ENCODE assay signal across 17 cellular contexts in genomic region chr2:35116151-35116550, GRCh38.
DNase-seq lines count a peak whose midpoint lies in the region; TF ChIP-seq lines count a peak whose summit lies in the region.
"Had no signal": no experiment of that assay in that cellular context is flagged by ENCODE, and none has a peak within 500 bp of the region (broad histone marks: within the 10 kb centered on the region; RNA-seq: fewer than 3 reads in every experiment).

No MANE protein-coding gene starts in this region.

- H3K23ac ChIP-seq in neuronal stem cell (ENCODE audit: low read depth, low read length, poor library complexity): no peak overlapping the region

- H3K27ac Mint-ChIP-seq in Caco-2 (ENCODE audit: unreplicated experiment): no peak overlapping the region
- H3K27ac Mint-ChIP-seq: CD4-positive, alpha-beta T cell had no signal

- TF ChIP-seq CTCF in Caco-2 (IDR thresholded peaks at IDR 0.05; ENCODE audit: insufficient read depth in 1 of 2, low read depth in 1 of 2, low read length in 1 of 2, severe bottlenecking in 1 of 2, unreplicated experiment in 1 of 2): no peak

- H3K4me1 ChIP-seq in esophagus (ENCODE audit: control insufficient read depth in 2 of 2, insufficient read depth in 2 of 2, low read length in 1 of 2) (peaks cover 0 to 8% of the 10 kb centered on the region in 2 donors), neuronal stem cell (ENCODE audit: control insufficient read depth in 2 of 2, insufficient read depth in 1 of 2, low read depth in 1 of 2, low read length in 2 of 2) (no peaks in the 10 kb centered on the region), Caco-2 (no peaks in the 10 kb centered on the region)
- H3K4me1 ChIP-seq: A549, HAP-1 had no signal

- intact Hi-C loops in Caco-2 (cut with micrococcal nuclease; ENCODE audit: unreplicated experiment): loop anchor here (10.0 kb wide), 1 partner anchor 1441 kb away; no protein-coding TSS in a partner anchor

- H3K27ac ChIP-seq in esophagus (ENCODE audit: low read depth in 2 of 2, low read length in 1 of 2) (peak overlapping the region; percentile 65 to 84), neuronal stem cell (replicated peaks; ENCODE audit: low read length) (no peak overlapping the region)
- H3K27ac ChIP-seq: 22Rv1, A549, C4-2B, GM23248 had no signal

- H4K8ac ChIP-seq in neuronal stem cell (ENCODE audit: low read depth, low read length): no peak overlapping the region

- no peaks in the 10 kb centered on the region for H3K79me1 ChIP-seq in neuronal stem cell (ENCODE audit: low read depth, low read length)

- H2BK12ac ChIP-seq in neuronal stem cell (ENCODE audit: low read length): no peak overlapping the region

- peak; percentile 12 for DNase-seq in NCI-H2029 (lab: John Stamatoyannopoulos, UW)
- no peak for DNase-seq in NCI-H2029 treated with DMSO at 0.1 percent for 48 hours (lab: John Stamatoyannopoulos, UW)
- peak; percentile 15 for DNase-seq in RPMI8226
- no peak for DNase-seq in superior temporal gyrus (ENCODE audit: extremely low spot score)
- DNase-seq in neuronal stem cell (ENCODE audit: low spot score): no peak
- no peak for DNase-seq in Caco-2
- DNase-seq: AML-193; CD4-positive, alpha-beta T cell; DMS153; DND-41; EL; GM23248 had no signal

- CTCF ChIA-PET in Caco-2 (lab: Charles Lee): no interaction called here

- no peak overlapping the region for H3K4me3 Mint-ChIP-seq in Caco-2 (ENCODE audit: unreplicated experiment)
- H3K4me3 Mint-ChIP-seq: CD4-positive, alpha-beta T cell had no signal

- H3K9ac ChIP-seq in neuronal stem cell (ENCODE audit: low read depth, low read length, poor library complexity): no peak overlapping the region
- H3K9ac ChIP-seq: GM23248 had no signal

- H3K36me3 ChIP-seq in esophagus (ENCODE audit: control insufficient read depth in 2 of 2, insufficient read depth in 2 of 2, low read length in 1 of 2) (no peaks in the 10 kb centered on the region), neuronal stem cell (replicated peaks in 1 of 2; ENCODE audit: control insufficient read depth in 2 of 2, insufficient read depth in 2 of 2, low read length in 2 of 2) (no peaks in the 10 kb centered on the region), Caco-2 (ENCODE audit: control insufficient read depth, insufficient read depth, low read length) (no peaks in the 10 kb centered on the region)
- H3K36me3 ChIP-seq: HAP-1 had no signal

- no peak overlapping the region for H2AFZ ChIP-seq in neuronal stem cell (ENCODE audit: low read length)
- H2AFZ ChIP-seq: GM23248 had no signal

- H3K27me3 ChIP-seq in esophagus (ENCODE audit: control insufficient read depth in 1 of 2, insufficient read depth in 2 of 2, low read length in 2 of 2): no peaks in the 10 kb centered on the region
- H3K27me3 ChIP-seq in neuronal stem cell (ENCODE audit: control insufficient read depth in 3 of 3, insufficient read depth in 3 of 3, low read depth in 1 of 3, low read length in 3 of 3): no peaks in the 10 kb centered on the region
- H3K27me3 ChIP-seq in Caco-2 (replicated peaks; ENCODE audit: control insufficient read depth, insufficient read depth, low read length): no peaks in the 10 kb centered on the region

- no peak overlapping the region for H3K18ac ChIP-seq in neuronal stem cell (ENCODE audit: low read length)

- H3K9me3 ChIP-seq in esophagus (ENCODE audit: control insufficient read depth in 2 of 2, insufficient read depth in 1 of 2, low read depth in 1 of 2, low read length in 1 of 2) (no peaks in the 10 kb centered on the region), neuronal stem cell (replicated peaks in 1 of 2; ENCODE audit: control insufficient read depth in 2 of 2, insufficient read depth in 1 of 2, low read depth in 1 of 2, low read length in 2 of 2) (no peaks in the 10 kb centered on the region), Caco-2 (no peaks in the 10 kb centered on the region)
- H3K9me3 ChIP-seq: A549, HAP-1 had no signal

- no peaks in the 10 kb centered on the region for H3K36me3 Mint-ChIP-seq in Caco-2 (ENCODE audit: insufficient read depth, unreplicated experiment)

- H3K27me3 Mint-ChIP-seq in Caco-2 (ENCODE audit: insufficient read depth, unreplicated experiment): peaks cover 5% of the 10 kb centered on the region
- H3K27me3 Mint-ChIP-seq: CD4-positive, alpha-beta T cell had no signal

- H3K14ac ChIP-seq in neuronal stem cell (ENCODE audit: low read length): no peak overlapping the region

- H2AK5ac ChIP-seq in neuronal stem cell (ENCODE audit: low read depth, low read length): no peak overlapping the region

- H3K4me2 ChIP-seq in neuronal stem cell (ENCODE audit: insufficient read depth, low read length, poor library complexity, severe bottlenecking): no peak overlapping the region
- H3K4me2 ChIP-seq: A549 had no signal

- H2BK5ac ChIP-seq in neuronal stem cell (ENCODE audit: low read length): no peak overlapping the region

- H3K4me1 Mint-ChIP-seq in Caco-2 (ENCODE audit: low read depth, unreplicated experiment): no peaks in the 10 kb centered on the region

- H2BK15ac ChIP-seq in neuronal stem cell (ENCODE audit: low read length): no peak overlapping the region

- no peak overlapping the region for H3K4ac ChIP-seq in neuronal stem cell (ENCODE audit: low read length)

- peaks cover 16% of the 10 kb centered on the region for H3K9me3 Mint-ChIP-seq in Caco-2 (ENCODE audit: unreplicated experiment)

- H4K91ac ChIP-seq in neuronal stem cell (ENCODE audit: low read depth, low read length, poor library complexity): no peak overlapping the region

- BruUV-seq in Caco-2 (replicated peaks; lab: Mats Ljungman, UMichigan): no TSS peak

- no peak overlapping the region for H3K4me3 ChIP-seq in esophagus (ENCODE audit: low read depth in 1 of 2, low read length in 2 of 2)
- no peak overlapping the region for H3K4me3 ChIP-seq in neuronal stem cell (ENCODE audit: low read length in 2 of 2)
- no peak overlapping the region for H3K4me3 ChIP-seq in Caco-2 (ENCODE audit: low read depth, low read length)
- H3K4me3 ChIP-seq: A549, GM23248, HAP-1 had no signal

- POLR2A ChIA-PET in Caco-2 (lab: Charles Lee): no interaction called here

- H2BK120ac ChIP-seq in neuronal stem cell (ENCODE audit: low read depth, low read length): no peak overlapping the region

Comparison
In these comparisons a context has a peak if more than half of its experiments do, and no peak if none do; other contexts are left out.
1. DNase-seq: peak in NCI-H2029 (single experiment) and RPMI8226 (single experiment); none in NCI-H2029 treated with DMSO at 0.1 percent for 48 hours (single experiment), superior temporal gyrus (single experiment), neuronal stem cell (single experiment) and Caco-2 (0 of 2).